18 cellular contexts compared by ENCODE assay signal in the genomic region with DNA sequence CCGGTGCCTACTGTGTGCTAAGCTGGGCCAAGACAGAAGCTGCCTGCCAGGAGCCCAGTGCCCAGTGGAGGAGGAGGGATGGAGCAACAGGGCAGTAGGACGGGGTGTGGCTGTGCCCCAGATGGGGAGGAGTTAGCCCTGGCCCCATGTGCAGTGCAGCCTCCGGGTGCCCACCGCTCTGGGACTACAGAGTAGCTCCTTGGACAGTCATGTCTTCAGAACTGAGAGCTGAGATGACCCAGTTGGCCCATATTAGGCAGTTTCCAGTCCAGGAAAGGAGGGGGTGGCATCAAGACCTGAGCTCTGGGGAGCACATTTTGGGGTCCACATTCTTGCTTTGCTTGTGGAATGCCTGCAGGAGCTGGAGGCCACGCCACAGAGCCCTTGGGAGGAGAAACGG. TPM values are rescaled to one million over a fixed set of nuclear protein-coding genes. Genes with fewer than 3 reads are reported as not detected.
"Had no signal": no experiment of that assay in that cellular context is flagged by ENCODE, and none has a peak within 500 bp of the region (broad histone marks: within the 10 kb centered on the region; RNA-seq: fewer than 3 reads in every experiment).

No MANE protein-coding gene starts in this region.

- H3K36me3 ChIP-seq: esophagus squamous epithelium, heart right ventricle, neural progenitor cell, pancreas, tibial nerve, vagina had no signal

- ATAC-seq: activated naive CD4-positive, alpha-beta T cell treated with anti-CD3 and anti-CD28 coated beads, Interleukin-2, amount 50 U/mL, for 72 hours; activated T-helper 17 cell treated with anti-CD3 and anti-CD28 coated beads, Interleukin-2, amount 50 U/mL, for 72 hours; heart right ventricle; left ventricle myocardium superior; naive thymus-derived CD4-positive, alpha-beta T cell; pancreas; SK-N-SH treated with all-trans-retinoic acid at 6 μM for 48 hours; stimulated activated naive CD8-positive, alpha-beta T cell treated with anti-CD3 and anti-CD28 coated beads, Interleukin-15, Interleukin-2, amounts not matched to agents 100 U/mL and 50 U/mL, for 24 hours; T-cell had no signal

- H3K4me1 ChIP-seq: pancreas, vagina had no signal

- H3K27ac ChIP-seq: esophagus squamous epithelium, heart right ventricle, neural progenitor cell, pancreas, tibial nerve, vagina had no signal

- H3K9me3 ChIP-seq: esophagus squamous epithelium, heart right ventricle, pancreas, tibial nerve, vagina had no signal

- DNase-seq: activated CD4-positive, alpha-beta T cell treated with anti-CD3 and anti-CD28 coated beads, Interleukin-2, amount 50 U/mL, for 1 hour; effector memory CD4-positive, alpha-beta T cell; esophagus squamous epithelium; heart right ventricle; left ventricle myocardium superior; stimulated activated naive CD8-positive, alpha-beta T cell treated with anti-CD3 and anti-CD28 coated beads, Interleukin-15, Interleukin-2, amounts not matched to agents 100 U/mL and 50 U/mL, for 24 hours; substantia nigra; T-cell had no signal

- H3K27me3 ChIP-seq: neural progenitor cell, vagina had no signal

- H3K4me3 ChIP-seq: esophagus squamous epithelium, heart right ventricle, neural progenitor cell, pancreas, tibial nerve, vagina had no signal

RNA-seq across cellular contexts. Expression of a gene that starts 46.6 kb away (rescaled TPM):
- total RNA-seq: activated naive CD4-positive, alpha-beta T cell treated with anti-CD3 and anti-CD28 coated beads, Interleukin-2, amount 50 U/mL, for 72 hours; activated T-helper 17 cell treated with anti-CD3 and anti-CD28 coated beads, Interleukin-2, amount 50 U/mL, for 72 hours; bronchial epithelial cell; kidney epithelial cell had no signal
